Comparison of ENCODE assay signal across 18 cellular contexts in the genomic region with DNA sequence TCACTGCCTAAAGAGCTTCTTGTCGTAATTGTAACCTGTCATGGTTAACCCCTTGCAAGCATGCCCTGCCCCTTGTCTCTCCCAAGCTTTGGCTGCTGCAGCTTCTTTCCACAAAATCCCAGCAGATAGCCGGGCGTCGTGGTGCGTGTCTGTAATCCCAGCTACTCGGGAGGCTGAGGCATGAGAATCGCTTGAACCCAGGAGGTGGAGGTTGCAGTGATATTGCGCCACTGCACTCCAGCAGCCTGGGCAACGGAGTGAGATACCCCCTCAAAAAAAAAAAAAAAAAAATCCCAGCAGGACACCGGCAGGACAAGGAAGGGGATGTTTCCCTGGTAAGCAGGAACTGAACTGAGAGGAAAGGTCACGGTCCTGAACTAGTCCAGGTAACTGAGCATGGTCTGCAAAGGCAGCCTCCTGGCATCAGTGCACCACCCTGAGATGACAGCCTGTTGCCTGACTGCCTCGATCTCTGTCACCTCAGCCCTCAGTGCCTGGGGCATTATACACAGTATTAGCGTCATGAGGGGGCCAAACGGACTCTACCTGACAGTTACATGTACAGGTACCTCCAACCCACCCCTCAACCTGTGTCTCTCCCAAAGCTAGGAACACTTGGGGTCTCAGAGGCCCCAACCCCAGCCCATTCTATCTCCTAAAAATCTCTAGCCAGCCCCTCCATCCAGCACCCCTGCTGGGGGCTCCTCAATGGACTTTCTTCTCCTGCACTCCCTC. TPM values are rescaled to one million over a fixed set of nuclear protein-coding genes. Genes with fewer than 3 reads are reported as not detected.
DNase-seq lines count a peak whose midpoint lies in the region; ATAC-seq and TF ChIP-seq lines count a peak whose summit lies in the region.
"Had no signal": no experiment of that assay in that cellular context is flagged by ENCODE, and none has a peak within 500 bp of the region (broad histone marks: within the 10 kb centered on the region; RNA-seq: fewer than 3 reads in every experiment).

No MANE protein-coding gene starts in this region.

- H3K27ac ChIP-seq in aorta (ENCODE audit: low read depth in 1 of 2, low read length in 2 of 2) (no peak overlapping the region), GM23248 (no peak overlapping the region)
- H3K27ac ChIP-seq: brain microvascular endothelial cell, foreskin keratinocyte, psoas muscle, suprapubic skin had no signal

- no peaks in the 10 kb centered on the region for H3K9me2 ChIP-seq in GM23248 (ENCODE audit: insufficient read depth)

- H3K79me2 ChIP-seq in GM23248 (ENCODE audit: insufficient read depth): no peaks in the 10 kb centered on the region

- H3K4me3 Mint-ChIP-seq in natural killer cell (peak overlapping the region; percentile 53), memory B cell (peak overlapping the region; percentile 16)
- H3K4me3 Mint-ChIP-seq in natural killer cell treated with Interleukin-12 subunit alpha and Interleukin-12 subunit beta and Interleukin-15 and Interleukin-18, amount 100 ng/mL, for 72 hours: no peak overlapping the region
- peak overlapping the region; percentile 80 for H3K4me3 Mint-ChIP-seq in activated naive CD8-positive, alpha-beta T cell treated with anti-CD3 and anti-CD28 coated beads for 36 hours

- H3K36me3 Mint-ChIP-seq in natural killer cell: no peaks in the 10 kb centered on the region
- no peaks in the 10 kb centered on the region for H3K36me3 Mint-ChIP-seq in natural killer cell treated with Interleukin-12 subunit alpha and Interleukin-12 subunit beta and Interleukin-15 and Interleukin-18, amount 100 ng/mL, for 72 hours
- no peaks in the 10 kb centered on the region for H3K36me3 Mint-ChIP-seq in activated naive CD8-positive, alpha-beta T cell treated with anti-CD3 and anti-CD28 coated beads for 36 hours
- H3K36me3 Mint-ChIP-seq in memory B cell: no peaks in the 10 kb centered on the region

- H3K4me3 ChIP-seq in aorta (ENCODE audit: low read length in 2 of 2) (no peak overlapping the region), GM23248 (no peak overlapping the region)
- H3K4me3 ChIP-seq: suprapubic skin had no signal

- H3K4me1 ChIP-seq in aorta (ENCODE audit: control insufficient read depth in 1 of 2, insufficient read depth in 2 of 2, low read length in 2 of 2) (no peaks in the 10 kb centered on the region), GM23248 (ENCODE audit: insufficient read depth) (peaks cover 16% of the 10 kb centered on the region)

- no peak overlapping the region for H3K9ac ChIP-seq in GM23248

- H3F3A ChIP-seq in GM23248 (ENCODE audit: insufficient read depth): peaks cover 13% of the 10 kb centered on the region

- H3K4me2 ChIP-seq in GM23248 (ENCODE audit: unreplicated experiment): no peak overlapping the region

- H3K9me3 ChIP-seq in aorta (ENCODE audit: control insufficient read depth, low read length) (no peaks in the 10 kb centered on the region), GM23248 (ENCODE audit: low read depth) (no peaks in the 10 kb centered on the region)
- H3K9me3 ChIP-seq: psoas muscle, suprapubic skin had no signal

- in situ Hi-C loops in GM23248 (cut with MboI): no loop called here

- H3K27ac Mint-ChIP-seq in natural killer cell: peak overlapping the region; percentile 57 to 82
- H3K27ac Mint-ChIP-seq in natural killer cell treated with Interleukin-12 subunit alpha and Interleukin-12 subunit beta and Interleukin-15 and Interleukin-18, amount 100 ng/mL, for 72 hours: no peak overlapping the region
- no peak overlapping the region for H3K27ac Mint-ChIP-seq in activated naive CD8-positive, alpha-beta T cell treated with anti-CD3 and anti-CD28 coated beads for 36 hours
- H3K27ac Mint-ChIP-seq in memory B cell: no peak overlapping the region

- intact Hi-C loops in natural killer cell (cut with micrococcal nuclease) (no loop called here), aorta (cut with DNase I) (no loop called here)

- H2AFZ ChIP-seq in GM23248: no peak overlapping the region

- no peak for ATAC-seq in natural killer cell
- ATAC-seq in natural killer cell treated with Interleukin-12 subunit alpha and Interleukin-12 subunit beta and Interleukin-15 and Interleukin-18, amount 100 ng/mL, for 72 hours: no peak
- ATAC-seq in memory B cell (ENCODE audit: low read depth): no peak
- ATAC-seq in aorta (ENCODE audit: low FRiP score): no peak
- ATAC-seq: foreskin keratinocyte, psoas muscle had no signal

- DNase-seq in natural killer cell: no peak
- DNase-seq in natural killer cell treated with Interleukin-12 subunit alpha and Interleukin-12 subunit beta and Interleukin-15 and Interleukin-18, amount 100 ng/mL, for 72 hours (ENCODE audit: low spot score): no peak
- DNase-seq in activated naive CD8-positive, alpha-beta T cell treated with anti-CD3 and anti-CD28 coated beads for 36 hours: no peak
- DNase-seq in memory B cell (ENCODE audit: low spot score in 2 of 2): no peak
- DNase-seq in aorta: peak; percentile 33 to 46
- DNase-seq in GM23248: no peak
- DNase-seq in KG1 (lab: John Stamatoyannopoulos, UW): no peak
- no peak for DNase-seq in stimulated activated CD4-positive, alpha-beta T cell treated with anti-CD3 and anti-CD28 coated beads, Interleukin-12 subunit alpha, Interleukin-12 subunit beta, amount 100 ng/mL, for 4 hours
- DNase-seq: activated CD4-positive, CD25-positive, alpha-beta regulatory T cell; activated T-cell treated with anti-CD3 and anti-CD28 coated beads, Interleukin-2, amount 50 U/mL, for 48 hours; brain microvascular endothelial cell; DMS79 treated with DMSO at 0.1 percent for 48 hours; foreskin keratinocyte; mesendoderm; NCI-H1694; NCI-H524 had no signal

- H4K20me1 ChIP-seq in GM23248 (ENCODE audit: insufficient read depth): no peaks in the 10 kb centered on the region

- H3K27me3 Mint-ChIP-seq in natural killer cell (ENCODE audit: low read depth in 2 of 2): peaks cover 47 to 50% of the 10 kb centered on the region in 2 donors
- peaks cover 37 to 39% of the 10 kb centered on the region in 2 donors for H3K27me3 Mint-ChIP-seq in natural killer cell treated with Interleukin-12 subunit alpha and Interleukin-12 subunit beta and Interleukin-15 and Interleukin-18, amount 100 ng/mL, for 72 hours
- H3K27me3 Mint-ChIP-seq in activated naive CD8-positive, alpha-beta T cell treated with anti-CD3 and anti-CD28 coated beads for 36 hours: peaks cover 17% of the 10 kb centered on the region
- H3K27me3 Mint-ChIP-seq in memory B cell: peaks cover 21% of the 10 kb centered on the region

- no peaks in the 10 kb centered on the region for H3K27me3 ChIP-seq in aorta (ENCODE audit: control insufficient read depth in 1 of 2, insufficient read depth in 2 of 2, low read length in 1 of 2)
- no peaks in the 10 kb centered on the region for H3K27me3 ChIP-seq in GM23248 (replicated peaks; ENCODE audit: insufficient read depth)
- H3K27me3 ChIP-seq: brain microvascular endothelial cell had no signal

- peaks cover 14 to 24% of the 10 kb centered on the region in 2 donors for H3K4me1 Mint-ChIP-seq in natural killer cell
- H3K4me1 Mint-ChIP-seq in natural killer cell treated with Interleukin-12 subunit alpha and Interleukin-12 subunit beta and Interleukin-15 and Interleukin-18, amount 100 ng/mL, for 72 hours (ENCODE audit: low read depth in 2 of 2): peaks cover 7 to 16% of the 10 kb centered on the region in 2 donors
- H3K4me1 Mint-ChIP-seq in activated naive CD8-positive, alpha-beta T cell treated with anti-CD3 and anti-CD28 coated beads for 36 hours: peaks cover 11% of the 10 kb centered on the region
- H3K4me1 Mint-ChIP-seq in memory B cell: peaks cover 3% of the 10 kb centered on the region

- TF ChIP-seq CTCF in natural killer cell (IDR thresholded peaks at IDR 0.05): no peak

- H3K36me3 ChIP-seq in aorta (ENCODE audit: control insufficient read depth in 1 of 2, insufficient read depth in 2 of 2, low read length in 1 of 2) (no peaks in the 10 kb centered on the region), GM23248 (ENCODE audit: low read depth) (no peaks in the 10 kb centered on the region)
- H3K36me3 ChIP-seq: brain microvascular endothelial cell, suprapubic skin had no signal

- H3K9me3 Mint-ChIP-seq in natural killer cell: no peaks in the 10 kb centered on the region
- no peaks in the 10 kb centered on the region for H3K9me3 Mint-ChIP-seq in natural killer cell treated with Interleukin-12 subunit alpha and Interleukin-12 subunit beta and Interleukin-15 and Interleukin-18, amount 100 ng/mL, for 72 hours
- H3K9me3 Mint-ChIP-seq in activated naive CD8-positive, alpha-beta T cell treated with anti-CD3 and anti-CD28 coated beads for 36 hours: no peaks in the 10 kb centered on the region
- no peaks in the 10 kb centered on the region for H3K9me3 Mint-ChIP-seq in memory B cell

- WGBS in aorta, 2 donors: 84 to 85% methylated on average over 14 of the region's 14 CpGs
- WGBS in GM23248 (ENCODE audit: low coverage in 1 of 2, low lambda C conversion rate in 2 of 2, missing lambda C conversion rate in 2 of 2), 2 experiments: 61 to 69% methylated on average over 13 to 14 of the region's 14 CpGs

RNA-seq across cellular contexts. Expression of a gene that starts 1.8 kb away (rescaled TPM):
- total RNA-seq in natural killer cell (1 to 10 TPM; 3.1 to 4.6 (median 3.3) TPM), aorta (1 to 10 TPM; 9.5 to 9.9 TPM)
- under 1 TPM; 0.56 to 0.62 TPM for total RNA-seq in natural killer cell treated with Interleukin-12 subunit alpha and Interleukin-12 subunit beta and Interleukin-15 and Interleukin-18, amount 100 ng/mL, for 72 hours
- 1 to 10 TPM; 1.6 TPM for total RNA-seq in activated naive CD8-positive, alpha-beta T cell treated with anti-CD3 and anti-CD28 coated beads for 36 hours
- polyA plus RNA-seq in aorta (1 to 10 TPM; 3.3 to 6.5 TPM), GM23248 (2016; fragmentation: Nextera tagmentation; extraction: Ambion mirVana) (3.3 and 3.9 TPM in 2 replicates)
- total RNA-seq in GM23248 (2014; rRNA removed; shearing (Covaris generic)): 9.0 and 12.1 TPM in 2 replicates

RNA-seq across cellular contexts. Expression of a gene that starts 11.9 kb away (rescaled TPM):
- total RNA-seq in natural killer cell: 10 to 100 TPM; 35.3 to 40.4 (median 37.1) TPM
- total RNA-seq in natural killer cell treated with Interleukin-12 subunit alpha and Interleukin-12 subunit beta and Interleukin-15 and Interleukin-18, amount 100 ng/mL, for 72 hours: 10 to 100 TPM; 27.1 to 27.8 TPM
- 10 to 100 TPM; 27.2 to 28.3 TPM for total RNA-seq in activated naive CD8-positive, alpha-beta T cell treated with anti-CD3 and anti-CD28 coated beads for 36 hours
- 10 to 100 TPM; 10.3 to 10.9 TPM for total RNA-seq in aorta
- polyA plus RNA-seq in aorta: 1 to 10 TPM; 4.4 to 9.8 TPM
- total RNA-seq in GM23248 (2014; rRNA removed; shearing (Covaris generic)): 12.5 and 15.7 TPM in 2 replicates
- polyA plus RNA-seq in GM23248 (2016; fragmentation: Nextera tagmentation; extraction: Ambion mirVana): 11.2 and 11.3 TPM in 2 replicates

RNA-seq across cellular contexts. Expression of a gene that starts 11.9 kb away (rescaled TPM):
- total RNA-seq in natural killer cell (10 to 100 TPM in 2 of 3 donors, 1 to 10 TPM in 1; 8.8 to 11.1 (median 10.1) TPM), aorta (1 to 10 TPM; 5.4 to 8.5 TPM)
- 1 to 10 TPM; 7.6 to 9.3 TPM for total RNA-seq in natural killer cell treated with Interleukin-12 subunit alpha and Interleukin-12 subunit beta and Interleukin-15 and Interleukin-18, amount 100 ng/mL, for 72 hours
- 1 to 10 TPM; 4.5 to 4.9 TPM for total RNA-seq in activated naive CD8-positive, alpha-beta T cell treated with anti-CD3 and anti-CD28 coated beads for 36 hours
- polyA plus RNA-seq in aorta (1 to 10 TPM; 1.6 to 4.2 TPM), GM23248 (2016; fragmentation: Nextera tagmentation; extraction: Ambion mirVana) (5.3 and 5.8 TPM in 2 replicates)
- 3.8 and 6.4 TPM in 2 replicates for total RNA-seq in GM23248 (2014; rRNA removed; shearing (Covaris generic))

RNA-seq across cellular contexts. Expression of a gene that starts 32.9 kb away (rescaled TPM):
- total RNA-seq in natural killer cell (10 to 100 TPM; 47.8 to 52.6 (median 52.4) TPM), aorta (10 to 100 TPM; 40.5 to 49.5 TPM)
- total RNA-seq in natural killer cell treated with Interleukin-12 subunit alpha and Interleukin-12 subunit beta and Interleukin-15 and Interleukin-18, amount 100 ng/mL, for 72 hours: 10 to 100 TPM; 78.5 to 87.1 TPM
- 10 to 100 TPM; 58.8 to 62.0 TPM for total RNA-seq in activated naive CD8-positive, alpha-beta T cell treated with anti-CD3 and anti-CD28 coated beads for 36 hours
- polyA plus RNA-seq in aorta (10 to 100 TPM; 42.8 to 81.0 TPM), GM23248 (2016; fragmentation: Nextera tagmentation; extraction: Ambion mirVana) (55.9 and 56.7 TPM in 2 replicates)
- 50.8 and 63.0 TPM in 2 replicates for total RNA-seq in GM23248 (2014; rRNA removed; shearing (Covaris generic))

RNA-seq across cellular contexts. Expression of a gene that starts 37.7 kb away (rescaled TPM):
- total RNA-seq in natural killer cell (10 to 100 TPM; 49.6 to 53.2 (median 50.2) TPM), aorta (10 to 100 TPM; 25.9 to 31.1 TPM)
- 10 to 100 TPM; 94.3 to 94.7 TPM for total RNA-seq in natural killer cell treated with Interleukin-12 subunit alpha and Interleukin-12 subunit beta and Interleukin-15 and Interleukin-18, amount 100 ng/mL, for 72 hours
- total RNA-seq in activated naive CD8-positive, alpha-beta T cell treated with anti-CD3 and anti-CD28 coated beads for 36 hours: 10 to 100 TPM; 70.7 to 74.0 TPM
- polyA plus RNA-seq in aorta (10 to 100 TPM; 26.7 to 72.4 TPM), GM23248 (2016; fragmentation: Nextera tagmentation; extraction: Ambion mirVana) (63.8 and 72.4 TPM in 2 replicates)
- total RNA-seq in GM23248 (2014; rRNA removed; shearing (Covaris generic)): 43.6 and 47.2 TPM in 2 replicates

Comparison
In these comparisons a context has a peak if more than half of its experiments do, and no peak if none do; other contexts are left out.
1. H3K27ac Mint-ChIP-seq: peak in natural killer cell (2 of 2); none in natural killer cell treated with Interleukin-12 subunit alpha and Interleukin-12 subunit beta and Interleukin-15 and Interleukin-18, amount 100 ng/mL, for 72 hours (0 of 2), activated naive CD8-positive, alpha-beta T cell treated with anti-CD3 and anti-CD28 coated beads for 36 hours (single experiment) and memory B cell (single experiment).
2. DNase-seq: peak in aorta (2 of 2); none in natural killer cell (single experiment), natural killer cell treated with Interleukin-12 subunit alpha and Interleukin-12 subunit beta and Interleukin-15 and Interleukin-18, amount 100 ng/mL, for 72 hours (single experiment), activated naive CD8-positive, alpha-beta T cell treated with anti-CD3 and anti-CD28 coated beads for 36 hours (single experiment), memory B cell (0 of 2), GM23248 (single experiment), KG1 (single experiment) and stimulated activated CD4-positive, alpha-beta T cell treated with anti-CD3 and anti-CD28 coated beads, Interleukin-12 subunit alpha, Interleukin-12 subunit beta, amount 100 ng/mL, for 4 hours (single experiment).